In the genomic region with DNA sequence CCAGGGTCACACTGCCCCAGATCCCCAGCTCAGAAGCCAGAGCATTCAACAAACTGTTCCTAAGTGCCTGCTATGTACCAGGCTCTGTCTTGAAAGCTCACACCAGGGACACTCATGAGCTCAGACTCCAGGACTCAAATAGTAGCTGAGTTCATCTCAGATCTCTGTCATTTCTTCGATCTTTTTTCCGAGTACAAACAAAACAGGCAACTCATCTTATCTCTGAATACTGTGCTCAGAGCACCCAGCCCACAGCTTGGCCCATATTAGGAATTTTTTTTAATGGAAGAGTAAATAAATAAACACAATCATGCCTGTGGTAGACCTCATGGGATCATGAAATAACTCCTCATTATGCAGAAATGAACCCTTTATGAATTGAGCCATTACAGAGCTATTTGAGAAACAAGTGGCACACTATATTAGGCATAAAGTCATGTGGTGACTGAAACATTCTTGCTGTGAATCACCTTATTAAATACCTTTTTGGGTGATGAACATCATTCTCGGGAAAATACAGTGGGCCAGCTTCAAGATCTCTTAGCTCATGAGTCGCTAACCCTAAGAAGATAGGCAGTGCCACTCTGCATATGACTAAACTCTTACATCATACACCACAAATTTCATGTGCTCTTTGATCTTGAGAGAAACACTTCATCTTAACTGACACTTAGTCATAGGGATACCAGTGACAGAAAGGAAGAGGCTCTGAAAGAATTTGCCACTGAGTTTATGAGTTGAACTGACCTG, we compare ENCODE assay signal across 8 cellular contexts. TPM values are rescaled to one million over a fixed set of nuclear protein-coding genes. Genes with fewer than 3 reads are reported as not detected.
DNase-seq lines count a peak whose midpoint lies in the region; ATAC-seq and TF ChIP-seq lines count a peak whose summit lies in the region.

No MANE protein-coding gene starts in this region.

- DNase-seq in A673 (ENCODE audit: low spot score) (peak; percentile 60), T-helper 17 cell (no peak), left cardiac atrium (no peak), DMS153 treated with DMSO at 0.1 percent for 48 hours (lab: John Stamatoyannopoulos, UW; ENCODE audit: unreplicated experiment) (no peak), dermis blood vessel endothelial cell (no peak), testis (no peak)

- H3K4me3 ChIP-seq in A673 (ENCODE audit: low read depth, low read length, poor library complexity, severe bottlenecking): no peak overlapping the region
- no peak overlapping the region for H3K4me3 ChIP-seq in testis

- TF ChIP-seq POLR2A in testis (IDR thresholded peaks at IDR 0.05): no peak

- intact Hi-C loops in A673 (cut with micrococcal nuclease; ENCODE audit: unreplicated experiment) (no loop called here), left cardiac atrium (cut with DNase I) (no loop called here), testis (cut with DNase I; ENCODE audit: low total_unique reads) (no loop called here)

- POLR2A ChIA-PET in A673 (lab: Charles Lee; ENCODE audit: low non-redundant PET): interaction anchor here (0.6 kb wide), 2 partner anchors 9 to 233 kb away, joined by 3 read pairs; no protein-coding TSS in a partner anchor

- ATAC-seq in GM19035 (IDR thresholded peaks at IDR 0.05; ENCODE audit: unreplicated experiment) (peak; percentile 92), HG03139 (IDR thresholded peaks at IDR 0.05; ENCODE audit: unreplicated experiment) (peak; percentile 75), T-helper 17 cell (peak; percentile 45), left cardiac atrium (peak; percentile 86 to 89)

- peaks cover 6% of the 10 kb centered on the region for H3K4me1 Mint-ChIP-seq in T-helper 17 cell

- no TSS peak for BruUV-seq in A673 (replicated peaks; lab: Mats Ljungman, UMichigan)

- H3K27me3 Mint-ChIP-seq in T-helper 17 cell: peaks cover 32% of the 10 kb centered on the region

- no peak for TF ChIP-seq CTCF in A673 (conservative IDR thresholded peaks at IDR 0.05; ENCODE audit: low read depth, low read length)
- TF ChIP-seq CTCF in testis (IDR thresholded peaks at IDR 0.05): no peak

- H3K27me3 ChIP-seq in A673 (replicated peaks; ENCODE audit: insufficient read depth, low read depth, low read length, poor library complexity) (no peaks in the 10 kb centered on the region), testis (no peaks in the 10 kb centered on the region)

- 70 to 76% methylated on average over 4 of the region's 4 CpGs for WGBS in testis, 2 donors

- peak overlapping the region; percentile 63 for H3K27ac ChIP-seq in A673 (ENCODE audit: low read depth, low read length, poor library complexity, severe bottlenecking)
- peak overlapping the region in 1 of 2 donors; percentile 41 for H3K27ac ChIP-seq in testis

- H3K4me1 ChIP-seq in A673 (ENCODE audit: insufficient read depth, low read length, poor library complexity, severe bottlenecking) (peaks cover 43% of the 10 kb centered on the region), testis (peaks cover 6% of the 10 kb centered on the region)

- no peak overlapping the region for H3K4me3 Mint-ChIP-seq in T-helper 17 cell

- CTCF ChIA-PET in A673 (lab: Charles Lee): no interaction called here

- H3K36me3 ChIP-seq in A673 (ENCODE audit: insufficient read depth, low read length, poor library complexity, severe bottlenecking) (peaks cover 7% of the 10 kb centered on the region), testis (ENCODE audit: low read depth, missing control alignments) (no peaks in the 10 kb centered on the region)

- H3K9me3 ChIP-seq in A673 (ENCODE audit: low read depth, low read length, poor library complexity, severe bottlenecking): no peaks in the 10 kb centered on the region
- no peaks in the 10 kb centered on the region for H3K9me3 ChIP-seq in T-helper 17 cell (ENCODE audit: control insufficient read depth, low read length, poor library complexity, severe bottlenecking)
- no peaks in the 10 kb centered on the region for H3K9me3 ChIP-seq in testis

- H3K36me3 Mint-ChIP-seq in T-helper 17 cell (ENCODE audit: low read depth): no peaks in the 10 kb centered on the region

- peak overlapping the region; percentile 57 for H3K27ac Mint-ChIP-seq in T-helper 17 cell

RNA-seq across cellular contexts. Expression of gene SH3RF2, which starts 9.9 kb away (rescaled TPM):
- total RNA-seq in A673 (2021): 21.1 and 22.9 TPM in 2 replicates
- total RNA-seq in T-helper 17 cell: under 1 TPM in 1 of 2 donors, not detected in 1; 0.60 TPM
- 100 to 1,000 TPM in 1 of 2 donors, 10 to 100 TPM in 1; 56.2 to 179 TPM for total RNA-seq in left cardiac atrium
- total RNA-seq in dermis blood vessel endothelial cell: 0.05 and 0.17 TPM in 2 replicates
- 100 to 1,000 TPM; 127 to 378 TPM for total RNA-seq in testis
- 416 TPM for polyA plus RNA-seq in testis (ENCODE audit: insufficient read depth, low read depth, low replicate concordance)

Comparison
In these comparisons a context has a peak if more than half of its experiments do, and no peak if none do; other contexts are left out.
1. RNA of gene SH3RF2, which starts 9.9 kb away (total RNA-seq): 127 to 378 TPM in testis, 56.2 to 179 TPM in left cardiac atrium and 21.1 to 22.9 TPM in A673; 0.60 TPM in T-helper 17 cell and 0.05 to 0.17 TPM in dermis blood vessel endothelial cell; every median in the first group is over 10 times any median in the second.
2. Peak in every context shown above with its lines, with median percentiles within 50 percentile points of each other: ATAC-seq.